Comparison of ENCODE assay signal across 8 cellular contexts in the genomic region with DNA sequence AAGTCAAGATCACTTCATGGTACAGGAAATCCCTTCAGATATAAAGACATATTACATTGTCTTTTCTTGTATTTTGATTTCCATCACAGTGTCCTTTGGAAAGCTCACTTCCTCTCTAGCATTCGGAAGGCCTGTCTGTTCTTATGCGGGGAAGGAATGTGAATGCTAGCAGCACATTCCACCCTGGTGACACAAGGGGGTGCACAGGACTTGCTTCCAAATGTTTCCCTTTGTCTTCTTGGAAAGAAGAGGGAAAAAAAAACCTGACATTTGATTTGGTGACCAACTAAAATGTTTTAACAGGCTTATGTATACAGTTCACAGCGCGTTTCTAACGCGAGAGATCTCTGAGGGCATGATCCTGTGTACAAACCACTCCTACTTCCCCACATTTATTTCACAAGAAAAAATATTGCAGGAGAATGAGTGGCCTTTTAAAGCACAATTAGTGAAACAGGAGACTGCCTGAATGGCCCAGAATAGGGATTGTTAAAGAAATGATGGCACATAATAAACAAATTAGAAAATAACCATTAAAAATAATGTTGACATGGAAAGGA.
DNase-seq lines count a peak whose midpoint lies in the region; ATAC-seq and TF ChIP-seq lines count a peak whose summit lies in the region.

No MANE protein-coding gene starts in this region.

- intact Hi-C loops in activated CD8-positive, alpha-beta T cell treated with anti-CD3 and anti-CD28 coated beads for 36 hours (cut with micrococcal nuclease) = no loop called here

- H3K36me3 Mint-ChIP-seq in T-cell = no peaks in the 10 kb centered on the region
- H3K36me3 Mint-ChIP-seq in activated CD8-positive, alpha-beta T cell treated with anti-CD3 and anti-CD28 coated beads for 36 hours (ENCODE audit: low read depth) = no peaks in the 10 kb centered on the region

- ATAC-seq in T-cell (replicated peaks in 1 of 4) = no peak
- ATAC-seq in HG02623 (IDR thresholded peaks at IDR 0.05; ENCODE audit: unreplicated experiment) = no peak
- ATAC-seq in activated CD8-positive, alpha-beta T cell treated with anti-CD3 and anti-CD28 coated beads for 36 hours = no peak

- no peaks in the 10 kb centered on the region for H3K4me1 Mint-ChIP-seq in T-cell
- H3K4me1 Mint-ChIP-seq in activated CD8-positive, alpha-beta T cell treated with anti-CD3 and anti-CD28 coated beads for 36 hours (ENCODE audit: low read depth) = no peaks in the 10 kb centered on the region

- H3K9me3 ChIP-seq in ectodermal cell (ENCODE audit: control insufficient read depth, low read length) = no peaks in the 10 kb centered on the region

- DNase-seq in BJ (ENCODE audit: low read depth) (no peak), NCI-H1417 treated with DMSO at 0.1 percent for 48 hours (lab: John Stamatoyannopoulos, UW) (peak; percentile 39), lung microvascular endothelial cell (ENCODE audit: low read depth in 2 of 2) (peak; percentile 30 to 68), T-cell (no peak), NCI-H510A (lab: John Stamatoyannopoulos, UW) (no peak)
- no peak for DNase-seq in activated CD8-positive, alpha-beta T cell treated with anti-CD3 and anti-CD28 coated beads for 36 hours

- H3K27ac Mint-ChIP-seq in T-cell = no peak overlapping the region
- no peak overlapping the region for H3K27ac Mint-ChIP-seq in activated CD8-positive, alpha-beta T cell treated with anti-CD3 and anti-CD28 coated beads for 36 hours

- CTCF ChIA-PET in BJ (lab: Yijun Ruan, JAX) = interaction anchor here (0.7 to 1.7 kb wide), 2 partner anchors 654 to 897 kb away, joined by 3 to 5 read pairs; no protein-coding TSS in a partner anchor
- CTCF ChIA-PET in T-cell (lab: Charles Lee) = no interaction called here
- CTCF ChIA-PET in activated CD8-positive, alpha-beta T cell treated with anti-CD3 and anti-CD28 coated beads for 36 hours (lab: Charles Lee) = no interaction called here

- 4 to 8% methylated on average over 6 of the region's 6 CpGs for WGBS in ectodermal cell, 2 experiments

- POLR2A ChIA-PET in BJ (lab: Charles Lee) = no interaction called here
- POLR2A ChIA-PET in T-cell (lab: Charles Lee) = no interaction called here
- POLR2A ChIA-PET in activated CD8-positive, alpha-beta T cell treated with anti-CD3 and anti-CD28 coated beads for 36 hours (lab: Charles Lee) = no interaction called here

- H3K4me3 ChIP-seq in BJ (ENCODE audit: low read depth, low read length) (no peak overlapping the region), ectodermal cell (ENCODE audit: insufficient read depth, low read depth, low read length) (no peak overlapping the region)

- H3K27me3 Mint-ChIP-seq in T-cell = peaks cover 0 to 7% of the 10 kb centered on the region in 2 donors
- H3K27me3 Mint-ChIP-seq in activated CD8-positive, alpha-beta T cell treated with anti-CD3 and anti-CD28 coated beads for 36 hours = peaks cover 1% of the 10 kb centered on the region

- no peak overlapping the region for H3K4me3 Mint-ChIP-seq in T-cell
- H3K4me3 Mint-ChIP-seq in activated CD8-positive, alpha-beta T cell treated with anti-CD3 and anti-CD28 coated beads for 36 hours = no peak overlapping the region

- H3K4me1 ChIP-seq in ectodermal cell (ENCODE audit: control insufficient read depth, insufficient read depth, low read length) = peaks cover 4% of the 10 kb centered on the region

- H3K9me3 Mint-ChIP-seq in T-cell = no peaks in the 10 kb centered on the region
- no peaks in the 10 kb centered on the region for H3K9me3 Mint-ChIP-seq in activated CD8-positive, alpha-beta T cell treated with anti-CD3 and anti-CD28 coated beads for 36 hours

- H3K27me3 ChIP-seq in BJ (ENCODE audit: control insufficient read depth, insufficient read depth, low read length) = no peaks in the 10 kb centered on the region
- no peaks in the 10 kb centered on the region for H3K27me3 ChIP-seq in ectodermal cell (ENCODE audit: control insufficient read depth, insufficient read depth, low read length, poor library complexity, severe bottlenecking)

- peak overlapping the region; percentile 72 for H3K27ac ChIP-seq in ectodermal cell (ENCODE audit: insufficient read depth, low read depth, low read length, poor library complexity, severe bottlenecking)

- TF ChIP-seq CTCF in BJ (IDR thresholded peaks at IDR 0.05; ENCODE audit: insufficient read depth, low read depth, low read length) = 0 out of 2 replicates have a peak, but pooled peaks have one; percentile 22
- no peak for TF ChIP-seq CTCF in activated CD8-positive, alpha-beta T cell treated with anti-CD3 and anti-CD28 coated beads for 36 hours (IDR thresholded peaks at IDR 0.05)

- H3K36me3 ChIP-seq in BJ (ENCODE audit: control insufficient read depth, insufficient read depth, low read length) (no peaks in the 10 kb centered on the region), ectodermal cell (ENCODE audit: control insufficient read depth, insufficient read depth, low read length) (no peaks in the 10 kb centered on the region)

Comparison
In these comparisons a context has a peak if more than half of its experiments do, and no peak if none do; other contexts are left out.
1. DNase-seq: peak in NCI-H1417 treated with DMSO at 0.1 percent for 48 hours (single experiment) and lung microvascular endothelial cell (2 of 2); none in BJ (single experiment), T-cell (0 of 34), activated CD8-positive, alpha-beta T cell treated with anti-CD3 and anti-CD28 coated beads for 36 hours (single experiment) and NCI-H510A (single experiment).